In the genomic region with DNA sequence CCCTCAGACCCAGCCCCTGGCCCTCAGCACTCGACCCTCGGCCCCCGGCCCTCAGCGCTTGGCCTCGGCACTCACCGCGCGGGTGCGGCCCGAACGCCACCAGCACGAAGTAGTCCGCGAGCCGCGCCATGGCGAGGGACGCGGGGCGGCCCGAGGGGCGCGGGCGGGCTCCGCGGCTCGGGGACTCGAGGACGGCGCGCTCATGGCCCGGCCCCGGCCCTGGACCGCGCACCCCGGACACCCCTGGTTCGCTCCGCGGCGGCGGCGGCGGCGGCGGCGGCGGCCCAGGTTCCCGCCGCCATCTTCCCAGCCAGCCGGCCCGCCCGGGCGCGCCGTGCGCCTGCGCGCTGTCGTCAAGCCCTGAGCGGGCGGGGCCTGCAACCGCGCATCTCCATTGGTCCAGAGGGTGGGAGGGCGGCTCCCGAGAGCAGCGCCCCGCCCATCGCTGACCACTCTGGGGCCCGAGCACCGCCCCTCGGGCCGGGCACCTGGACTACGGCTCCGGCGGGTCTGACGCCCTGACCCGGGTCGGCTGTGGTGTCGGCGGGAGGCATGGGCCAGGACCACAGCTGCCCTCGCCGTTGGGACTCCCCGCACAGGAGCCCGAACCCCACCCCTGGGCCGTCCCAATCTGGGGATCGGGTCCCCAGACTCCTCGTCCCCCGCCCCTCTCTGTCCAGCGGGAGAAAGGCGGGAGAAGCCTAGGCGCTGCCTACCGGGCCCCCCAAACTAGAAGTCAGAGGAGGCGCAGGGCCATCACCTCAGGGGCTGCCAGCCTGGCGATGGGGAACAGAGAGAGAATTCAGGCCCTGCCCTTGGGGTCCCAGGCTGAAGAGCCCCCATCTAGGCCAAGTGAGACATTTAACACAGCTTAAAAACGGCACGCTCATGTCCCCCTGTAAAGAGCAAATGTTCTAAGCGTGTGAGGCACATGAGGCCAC, we compare ENCODE assay signal across 8 cellular contexts.
DNase-seq lines count a peak whose midpoint lies in the region; ATAC-seq and TF ChIP-seq lines count a peak whose summit lies in the region.

A gene with protein sequence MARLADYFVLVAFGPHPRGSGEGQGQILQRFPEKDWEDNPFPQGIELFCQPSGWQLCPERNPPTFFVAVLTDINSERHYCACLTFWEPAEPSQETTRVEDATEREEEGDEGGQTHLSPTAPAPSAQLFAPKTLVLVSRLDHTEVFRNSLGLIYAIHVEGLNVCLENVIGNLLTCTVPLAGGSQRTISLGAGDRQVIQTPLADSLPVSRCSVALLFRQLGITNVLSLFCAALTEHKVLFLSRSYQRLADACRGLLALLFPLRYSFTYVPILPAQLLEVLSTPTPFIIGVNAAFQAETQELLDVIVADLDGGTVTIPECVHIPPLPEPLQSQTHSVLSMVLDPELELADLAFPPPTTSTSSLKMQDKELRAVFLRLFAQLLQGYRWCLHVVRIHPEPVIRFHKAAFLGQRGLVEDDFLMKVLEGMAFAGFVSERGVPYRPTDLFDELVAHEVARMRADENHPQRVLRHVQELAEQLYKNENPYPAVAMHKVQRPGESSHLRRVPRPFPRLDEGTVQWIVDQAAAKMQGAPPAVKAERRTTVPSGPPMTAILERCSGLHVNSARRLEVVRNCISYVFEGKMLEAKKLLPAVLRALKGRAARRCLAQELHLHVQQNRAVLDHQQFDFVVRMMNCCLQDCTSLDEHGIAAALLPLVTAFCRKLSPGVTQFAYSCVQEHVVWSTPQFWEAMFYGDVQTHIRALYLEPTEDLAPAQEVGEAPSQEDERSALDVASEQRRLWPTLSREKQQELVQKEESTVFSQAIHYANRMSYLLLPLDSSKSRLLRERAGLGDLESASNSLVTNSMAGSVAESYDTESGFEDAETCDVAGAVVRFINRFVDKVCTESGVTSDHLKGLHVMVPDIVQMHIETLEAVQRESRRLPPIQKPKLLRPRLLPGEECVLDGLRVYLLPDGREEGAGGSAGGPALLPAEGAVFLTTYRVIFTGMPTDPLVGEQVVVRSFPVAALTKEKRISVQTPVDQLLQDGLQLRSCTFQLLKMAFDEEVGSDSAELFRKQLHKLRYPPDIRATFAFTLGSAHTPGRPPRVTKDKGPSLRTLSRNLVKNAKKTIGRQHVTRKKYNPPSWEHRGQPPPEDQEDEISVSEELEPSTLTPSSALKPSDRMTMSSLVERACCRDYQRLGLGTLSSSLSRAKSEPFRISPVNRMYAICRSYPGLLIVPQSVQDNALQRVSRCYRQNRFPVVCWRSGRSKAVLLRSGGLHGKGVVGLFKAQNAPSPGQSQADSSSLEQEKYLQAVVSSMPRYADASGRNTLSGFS (N-terminal part only) (minus strand): TSS at position 325 of the 941 bp plus-strand sequence. CDS start 195 bp downstream, at position 130.

- in situ Hi-C loops in GM18951 (cut with MboI; ENCODE audit: low sequenced_read_pairs, unreplicated experiment): no loop called here

- peak; percentile 70 for TF ChIP-seq POLR2A in GM18951 (IDR thresholded peaks at IDR 0.05; ENCODE audit: extremely low read depth, insufficient read depth, insufficient read length)

- ATAC-seq in HG03342 (IDR thresholded peaks at IDR 0.05; ENCODE audit: unreplicated experiment): peak; percentile 62

- DNase-seq in AG08396 (ENCODE audit: low spot score) (peak; percentile 100), NCI-H526 treated with DMSO at 0.1 percent for 48 hours (lab: John Stamatoyannopoulos, UW) (peak; percentile 53), dedifferentiated amniotic fluid mesenchymal stem cell (ENCODE audit: extremely low spot score) (peak; percentile 80), left kidney (ENCODE audit: low read depth, low spot score) (peak; percentile 97)
- peak; percentile 76 to 79 for DNase-seq in activated CD4-positive, alpha-beta T cell treated with anti-CD3 and anti-CD28 coated beads, Interleukin-2, amount 50 U/mL, for 24 hours (ENCODE audit: low read depth in 1 of 2, low spot score in 1 of 2)
- peak; percentile 80 to 88 for DNase-seq in stimulated activated CD4-positive, alpha-beta T cell treated with anti-CD3 and anti-CD28 coated beads, Interleukin-1b, Interleukin-23, amount 100 ng/mL, for 4 hours (ENCODE audit: low read depth in 2 of 2)

Comparison
In these comparisons a context has a peak if more than half of its experiments do, and no peak if none do; other contexts are left out.
1. Peak in every context shown above with its lines: DNase-seq and ATAC-seq.